Comparison of ENCODE assay signal across 28 cellular contexts in the genomic region with DNA sequence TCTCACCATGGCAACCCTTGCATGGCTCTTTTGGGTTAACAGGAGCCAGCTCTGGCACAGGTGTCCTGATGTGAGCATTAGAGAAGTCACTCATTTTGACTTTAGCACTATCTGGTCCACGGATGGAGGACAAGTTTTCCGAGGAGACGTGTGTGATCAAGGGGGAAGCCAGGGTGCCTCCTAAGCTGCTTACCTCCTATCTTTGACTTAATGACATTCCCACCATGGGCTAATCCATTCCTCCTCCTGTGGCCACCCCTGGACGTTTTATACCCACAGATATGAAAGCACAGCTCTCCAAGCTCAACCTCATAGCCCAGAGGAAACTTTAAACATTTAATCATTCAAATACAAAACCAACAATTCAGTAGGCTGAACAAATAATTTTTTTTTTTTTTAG. TPM values are rescaled to one million over a fixed set of nuclear protein-coding genes. Genes with fewer than 3 reads are reported as not detected.
"Had no signal": no experiment of that assay in that cellular context is flagged by ENCODE, and none has a peak within 500 bp of the region (broad histone marks: within the 10 kb centered on the region; RNA-seq: fewer than 3 reads in every experiment).

No MANE protein-coding gene starts in this region.

- H3K27me3 ChIP-seq: esophagus squamous epithelium, tibial nerve, upper lobe of left lung had no signal

- DNase-seq: dermis blood vessel endothelial cell; effector memory CD4-positive, alpha-beta T cell; erythroblast; esophagus squamous epithelium; foreskin melanocyte; glutamatergic neuron; hypothalamus; kidney; nucleus accumbens; psoas muscle; right cardiac atrium; stimulated activated CD4-positive, alpha-beta T cell treated with anti-CD3 and anti-CD28 coated beads, Interleukin-15, amount 100 ng/mL, for 24 hours; stimulated activated CD4-positive, alpha-beta T cell treated with anti-CD3 and anti-CD28 coated beads, Interleukin-2, amount 100 ng/mL, for 48 hours; stimulated activated naive B cell treated with anti-CD40 and anti-IgM and Interleukin-4, amounts not matched to agents 10 μg/mL and 1 μg/mL and 100 μg/mL, for 72 hours; upper lobe of left lung had no signal

- ATAC-seq: left lobe of liver; natural killer cell treated with Interleukin-12 subunit alpha and Interleukin-12 subunit beta and Interleukin-15 and Interleukin-18, amount 100 ng/mL, for 72 hours; psoas muscle; right cardiac atrium; stimulated activated naive B cell treated with anti-CD40 and anti-IgM and Interleukin-4, amounts not matched to agents 10 μg/mL and 1 μg/mL and 100 μg/mL, for 72 hours had no signal

- H3K4me1 ChIP-seq: esophagus squamous epithelium, psoas muscle, tibial nerve, upper lobe of left lung had no signal

- H3K36me3 Mint-ChIP-seq: memory B cell; natural killer cell treated with Interleukin-12 subunit alpha and Interleukin-12 subunit beta and Interleukin-15 and Interleukin-18, amount 100 ng/mL, for 72 hours; stimulated activated naive B cell treated with anti-CD40 and anti-IgM and Interleukin-4, amounts not matched to agents 10 μg/mL and 1 μg/mL and 100 μg/mL, for 72 hours had no signal

- H3K36me3 ChIP-seq: esophagus squamous epithelium, thoracic aorta, upper lobe of left lung had no signal

- H3K27ac Mint-ChIP-seq: memory B cell; natural killer cell treated with Interleukin-12 subunit alpha and Interleukin-12 subunit beta and Interleukin-15 and Interleukin-18, amount 100 ng/mL, for 72 hours; stimulated activated naive B cell treated with anti-CD40 and anti-IgM and Interleukin-4, amounts not matched to agents 10 μg/mL and 1 μg/mL and 100 μg/mL, for 72 hours; stimulated activated naive CD8-positive, alpha-beta T cell treated with anti-CD3 and anti-CD28 coated beads, Interleukin-15, Interleukin-2, amounts not matched to agents 100 ng/mL and 50 ng/mL, for 24 hours had no signal

- H3K9me3 Mint-ChIP-seq: memory B cell; natural killer cell treated with Interleukin-12 subunit alpha and Interleukin-12 subunit beta and Interleukin-15 and Interleukin-18, amount 100 ng/mL, for 72 hours; stimulated activated naive B cell treated with anti-CD40 and anti-IgM and Interleukin-4, amounts not matched to agents 10 μg/mL and 1 μg/mL and 100 μg/mL, for 72 hours; stimulated activated naive CD8-positive, alpha-beta T cell treated with anti-CD3 and anti-CD28 coated beads, Interleukin-15, Interleukin-2, amounts not matched to agents 100 ng/mL and 50 ng/mL, for 24 hours had no signal

- H3K4me1 Mint-ChIP-seq: memory B cell; stimulated activated naive B cell treated with anti-CD40 and anti-IgM and Interleukin-4, amounts not matched to agents 10 μg/mL and 1 μg/mL and 100 μg/mL, for 72 hours had no signal

- H3K9me3 ChIP-seq: esophagus squamous epithelium, psoas muscle, thoracic aorta, tibial nerve, upper lobe of left lung had no signal

- H3K27ac ChIP-seq: coronary artery, esophagus squamous epithelium, psoas muscle, skin epidermis, thoracic aorta, tibial nerve, upper lobe of left lung had no signal

- H3K27me3 Mint-ChIP-seq: stimulated activated naive CD8-positive, alpha-beta T cell treated with anti-CD3 and anti-CD28 coated beads, Interleukin-15, Interleukin-2, amounts not matched to agents 100 ng/mL and 50 ng/mL, for 24 hours had no signal

- H3K4me3 ChIP-seq: coronary artery, esophagus squamous epithelium, lung, psoas muscle, skin epidermis, thoracic aorta, tibial nerve, upper lobe of left lung had no signal

- H3K4me3 Mint-ChIP-seq: memory B cell; natural killer cell treated with Interleukin-12 subunit alpha and Interleukin-12 subunit beta and Interleukin-15 and Interleukin-18, amount 100 ng/mL, for 72 hours; stimulated activated naive B cell treated with anti-CD40 and anti-IgM and Interleukin-4, amounts not matched to agents 10 μg/mL and 1 μg/mL and 100 μg/mL, for 72 hours; stimulated activated naive CD8-positive, alpha-beta T cell treated with anti-CD3 and anti-CD28 coated beads, Interleukin-15, Interleukin-2, amounts not matched to agents 100 ng/mL and 50 ng/mL, for 24 hours had no signal

RNA-seq across cellular contexts. Expression of gene CD300LG, which starts 41.6 kb away (rescaled TPM):
- total RNA-seq: left lobe of liver; mononuclear cell; natural killer cell treated with Interleukin-12 subunit alpha and Interleukin-12 subunit beta and Interleukin-15 and Interleukin-18, amount 100 ng/mL, for 72 hours; osteocyte; renal cortical epithelial cell had no signal

RNA-seq across cellular contexts. Expression of gene PPY, which starts 53.7 kb away (rescaled TPM):
- total RNA-seq: dermis blood vessel endothelial cell; esophagus squamous epithelium; kidney; left lobe of liver; liver; lung; mononuclear cell; natural killer cell treated with Interleukin-12 subunit alpha and Interleukin-12 subunit beta and Interleukin-15 and Interleukin-18, amount 100 ng/mL, for 72 hours; osteocyte; psoas muscle; renal cortical epithelial cell; right cardiac atrium; thoracic aorta; tibial nerve; upper lobe of left lung had no signal
- polyA plus RNA-seq: liver, lung, psoas muscle, right cardiac atrium had no signal

RNA-seq across cellular contexts. Expression of gene MPP3, which starts 55.6 kb away (rescaled TPM):
- total RNA-seq: natural killer cell treated with Interleukin-12 subunit alpha and Interleukin-12 subunit beta and Interleukin-15 and Interleukin-18, amount 100 ng/mL, for 72 hours had no signal
